In the genomic region with DNA sequence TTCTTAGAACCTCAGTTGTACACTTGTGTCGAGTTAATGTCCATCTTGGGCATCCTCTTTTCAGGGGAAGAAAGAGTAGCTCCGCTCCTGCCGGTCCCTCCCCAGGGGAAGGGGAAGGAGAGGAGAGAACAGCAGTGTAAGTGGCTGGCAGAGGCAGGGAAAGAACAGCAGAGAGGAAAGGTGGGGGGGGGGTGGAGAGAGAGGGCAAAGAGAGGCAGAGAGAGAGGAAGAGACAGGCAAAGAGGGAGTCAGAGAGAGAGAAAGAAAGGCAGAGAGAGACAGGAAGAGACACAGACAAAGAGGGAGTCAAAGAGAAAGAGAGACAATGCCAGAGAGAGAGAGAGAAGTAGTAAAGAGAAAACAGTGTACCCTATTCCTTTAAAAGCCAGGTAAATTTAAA, we compare ENCODE assay signal across 25 cellular contexts.
"Had no signal": no experiment of that assay in that cellular context is flagged by ENCODE, and none has a peak within 500 bp of the region (broad histone marks: within the 10 kb centered on the region; RNA-seq: fewer than 3 reads in every experiment).

No MANE protein-coding gene starts in this region.

- ATAC-seq: gastroesophageal sphincter, left cardiac atrium, mucosa of descending colon, T-cell had no signal

- H3K9me3 ChIP-seq: gastroesophageal sphincter, mucosa of descending colon, spleen, testis, upper lobe of left lung had no signal

- H3K36me3 ChIP-seq: gastroesophageal sphincter, spleen, upper lobe of left lung had no signal

- H3K27me3 ChIP-seq: testis, upper lobe of left lung had no signal

- H3K4me3 ChIP-seq: coronary artery, gastroesophageal sphincter, mucosa of descending colon, spleen, testis, upper lobe of left lung had no signal

- H3K4me1 ChIP-seq: gastroesophageal sphincter, spleen, testis, upper lobe of left lung had no signal

- H3K27ac Mint-ChIP-seq: activated naive CD8-positive, alpha-beta T cell treated with anti-CD3 and anti-CD28 coated beads for 36 hours; activated T-cell treated with anti-CD3 and anti-CD28 coated beads, Interleukin-2, amount 50 U/mL, for 24 hours; activated T-helper 2 cell treated with anti-CD3 and anti-CD28 coated beads, Interferon-gamma antibody, Interleukin-2, Interleukin-4, amounts not matched to agents 10 μg/mL and 5 μg/mL and 100 μg/mL, durations not matched to agents 14 hours and 24 hours and 36 hours; memory B cell; progenitor cell of endocrine pancreas; T-cell; T-helper 2 cell treated with Interferon-gamma antibody and Interleukin-4, amounts not matched to agents 5 μg/mL and 100 μg/mL, for 36 hours had no signal

- H3K4me1 Mint-ChIP-seq: memory B cell, T-cell had no signal

- H3K4me3 Mint-ChIP-seq: activated naive CD8-positive, alpha-beta T cell treated with anti-CD3 and anti-CD28 coated beads for 36 hours; activated T-cell treated with anti-CD3 and anti-CD28 coated beads, Interleukin-2, amount 50 U/mL, for 24 hours; central memory CD8-positive, alpha-beta T cell; memory B cell; neural crest cell; T-cell; T-helper 2 cell treated with Interferon-gamma antibody and Interleukin-4, amounts not matched to agents 5 μg/mL and 100 μg/mL, for 36 hours had no signal

- H3K27ac ChIP-seq: coronary artery, epithelial cell of prostate, gastroesophageal sphincter, spleen, testis, upper lobe of left lung, VCaP had no signal

- H3K36me3 Mint-ChIP-seq: activated naive CD8-positive, alpha-beta T cell treated with anti-CD3 and anti-CD28 coated beads for 36 hours; memory B cell; T-cell had no signal

- DNase-seq: activated CD8-positive, alpha-beta memory T cell treated with anti-CD3 and anti-CD28 coated beads for 24 hours; activated CD8-positive, alpha-beta memory T cell treated with anti-CD3 and anti-CD28 coated beads, Interleukin-2, amount 50 U/mL, for 4 hours; activated naive CD4-positive, alpha-beta T cell treated with Interleukin-2 at 50 U/mL for 16 hours; activated naive CD8-positive, alpha-beta T cell treated with anti-CD3 and anti-CD28 coated beads for 36 hours; activated T-cell treated with anti-CD3 and anti-CD28 coated beads, Interleukin-2, amount 50 U/mL, for 24 hours; hypothalamus; islet precursor cell; left cardiac atrium; mucosa of descending colon; spleen; stimulated activated CD4-positive, alpha-beta T cell treated with anti-CD3 and anti-CD28 coated beads, Interleukin-4, amount 100 ng/mL, for 1 hour; stimulated activated naive CD4-positive, alpha-beta T cell; T-cell; testis; upper lobe of left lung had no signal

- H3K9me3 Mint-ChIP-seq: activated T-cell treated with anti-CD3 and anti-CD28 coated beads, Interleukin-2, amount 50 U/mL, for 24 hours; activated T-helper 2 cell treated with anti-CD3 and anti-CD28 coated beads, Interferon-gamma antibody, Interleukin-2, Interleukin-4, amounts not matched to agents 10 μg/mL and 5 μg/mL and 100 μg/mL, durations not matched to agents 14 hours and 24 hours and 36 hours; central memory CD8-positive, alpha-beta T cell; memory B cell; neural crest cell; T-helper 2 cell treated with Interferon-gamma antibody and Interleukin-4, amounts not matched to agents 5 μg/mL and 100 μg/mL, for 36 hours had no signal
